Comparison of ENCODE assay signal across 28 cellular contexts in the genomic region with DNA sequence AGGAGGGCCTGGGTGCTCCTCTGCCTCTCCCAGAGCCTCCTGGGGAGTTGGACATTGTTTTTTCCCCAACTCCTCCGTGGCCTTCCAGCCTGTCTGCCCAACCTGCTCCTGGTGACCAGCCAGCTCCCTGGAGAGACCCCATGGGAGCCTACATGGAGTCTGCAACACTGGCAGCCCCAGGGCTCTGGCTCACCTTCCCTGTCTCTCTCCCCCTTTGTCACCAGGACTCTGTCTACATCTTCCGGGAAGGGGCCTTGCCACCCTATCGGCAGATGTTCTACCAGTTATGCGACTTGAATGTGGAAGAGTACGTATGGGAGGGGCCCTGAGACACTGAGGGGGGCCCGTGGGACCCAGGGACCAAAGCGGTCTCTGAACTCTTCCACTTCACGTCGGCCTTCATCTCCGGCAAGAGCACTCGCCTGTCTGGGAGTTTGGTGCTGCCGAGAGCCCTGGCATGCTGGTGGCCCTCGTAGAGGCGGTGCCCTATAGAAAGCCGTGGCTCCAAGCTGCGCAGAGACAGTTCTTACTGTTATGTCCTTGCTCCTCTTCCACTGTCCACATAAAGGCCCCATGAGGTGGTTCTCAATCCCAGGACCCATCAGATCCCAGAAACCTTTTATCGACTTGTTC. TPM values are rescaled to one million over a fixed set of nuclear protein-coding genes. Genes with fewer than 3 reads are reported as not detected.
A peak's percentile ranks its signal among the peaks of the same experiment; 100 is the strongest.
DNase-seq lines count a peak whose midpoint lies in the region; ATAC-seq, FAIRE-seq and TF ChIP-seq lines count a peak whose summit lies in the region.
"Had no signal": no experiment of that assay in that cellular context is flagged by ENCODE, and none has a peak within 500 bp of the region (broad histone marks: within the 10 kb centered on the region; RNA-seq: fewer than 3 reads in every experiment).

No MANE protein-coding gene starts in this region.

- H3K4me1 Mint-ChIP-seq in activated naive CD8-positive, alpha-beta T cell treated with anti-CD3 and anti-CD28 coated beads, Interleukin-2, amount 10 ng/mL, durations not matched to agents 7 days and 5 days = peaks cover 36% of the 10 kb centered on the region
- H3K4me1 Mint-ChIP-seq in activated naive CD8-positive, alpha-beta T cell treated with anti-CD3 and anti-CD28 coated beads for 36 hours = peaks cover 33% of the 10 kb centered on the region
- peaks cover 7% of the 10 kb centered on the region for H3K4me1 Mint-ChIP-seq in astrocyte (ENCODE audit: low read depth, unreplicated experiment)

- no peak overlapping the region for H3K4me3 ChIP-seq in HL-60 (replicated peaks; ENCODE audit: insufficient read depth, low read length)
- no peak overlapping the region for H3K4me3 ChIP-seq in astrocyte (ENCODE audit: insufficient read depth, low read depth, low read length)
- H3K4me3 ChIP-seq in pancreas = no peak overlapping the region
- H3K4me3 ChIP-seq: gastrocnemius medialis, GM23248, psoas muscle had no signal

- FAIRE-seq in astrocyte (lab: Jason Lieb, UNC) (no peak), pancreas (lab: Jason Lieb, UNC) (no peak)
- FAIRE-seq: D721Med had no signal

- H3K79me2 ChIP-seq in astrocyte (ENCODE audit: insufficient read depth, low read length) = no peaks in the 10 kb centered on the region

- H3K27ac Mint-ChIP-seq in activated naive CD8-positive, alpha-beta T cell treated with anti-CD3 and anti-CD28 coated beads, Interleukin-2, amount 10 ng/mL, durations not matched to agents 7 days and 5 days = peak overlapping the region; percentile 51
- no peak overlapping the region for H3K27ac Mint-ChIP-seq in activated naive CD8-positive, alpha-beta T cell treated with anti-CD3 and anti-CD28 coated beads for 36 hours
- H3K27ac Mint-ChIP-seq in astrocyte (ENCODE audit: unreplicated experiment) = peak overlapping the region; percentile 41
- H3K27ac Mint-ChIP-seq: stimulated activated naive B cell treated with anti-CD40 and anti-IgM and Interleukin-4, amounts not matched to agents 10 μg/mL and 1 μg/mL and 100 μg/mL, for 72 hours had no signal

- no peak overlapping the region for H2AFZ ChIP-seq in astrocyte (ENCODE audit: low read depth, low read length)
- H2AFZ ChIP-seq: GM23248 had no signal

- H3K9me3 ChIP-seq in astrocyte (ENCODE audit: insufficient read depth, low read depth, low read length) = no peaks in the 10 kb centered on the region
- H3K9me3 ChIP-seq in pancreas = no peaks in the 10 kb centered on the region
- H3K9me3 ChIP-seq: gastrocnemius medialis, psoas muscle had no signal

- POLR2A ChIA-PET in activated naive CD8-positive, alpha-beta T cell treated with anti-CD3 and anti-CD28 coated beads, Interleukin-2, amount 10 ng/mL, durations not matched to agents 7 days and 5 days (lab: Charles Lee) = interaction anchor here (0.8 to 5.2 kb wide), 2 partner anchors 24 to 292 kb away, joined by 3 to 41 read pairs; a partner anchor contains a TSS

- ATAC-seq in activated naive CD8-positive, alpha-beta T cell treated with anti-CD3 and anti-CD28 coated beads, Interleukin-2, amount 10 ng/mL, durations not matched to agents 7 days and 5 days (ENCODE audit: low read depth) = no peak
- no peak for ATAC-seq in pancreas
- ATAC-seq: PC-3; stimulated activated naive B cell treated with anti-CD40 and anti-IgM and Interleukin-4, amounts not matched to agents 10 μg/mL and 1 μg/mL and 100 μg/mL, for 72 hours had no signal

- no peak for DNase-seq in activated naive CD8-positive, alpha-beta T cell treated with anti-CD3 and anti-CD28 coated beads, Interleukin-2, amount 10 ng/mL, durations not matched to agents 7 days and 5 days
- DNase-seq in activated naive CD8-positive, alpha-beta T cell treated with anti-CD3 and anti-CD28 coated beads for 36 hours = no peak
- DNase-seq in HL-60 (ENCODE audit: low read depth in 1 of 2, low spot score in 1 of 2) (no peak), astrocyte (ENCODE audit: low read depth) (no peak), pancreas (peak in 1 of 6 donors; percentile 26), DMS 273 treated with DMSO at 0.1 percent for 48 hours (lab: John Stamatoyannopoulos, UW) (no peak), DMS153 (lab: John Stamatoyannopoulos, UW) (no peak)
- DNase-seq: activated CD4-positive, alpha-beta T cell treated with anti-CD3 and anti-CD28 coated beads, Interleukin-2, amount 50 U/mL, for 48 hours; central memory CD4-positive, alpha-beta T cell; dermis blood vessel endothelial cell; EL; gastrocnemius medialis; GM23248; hippocampal formation; mesendoderm; NCI-H1048; NCI-H187; NCI-H2171 treated with DMSO at 0.1 percent for 48 hours; NCI-H526; NK-92 treated with Interleukin-12 subunit alpha and Interleukin-12 subunit beta, amount 100 ng/mL, for 24 hours; PC-3; psoas muscle; stimulated activated CD4-positive, alpha-beta T cell treated with anti-CD3 and anti-CD28 coated beads, Interleukin-4, amount 100 ng/mL, for 4 hours; stimulated activated naive B cell treated with anti-CD40 and anti-IgM and Interleukin-4, amounts not matched to agents 10 μg/mL and 1 μg/mL and 100 μg/mL, for 72 hours; T1000; WERI-Rb-1 had no signal

- H3K9me3 Mint-ChIP-seq in activated naive CD8-positive, alpha-beta T cell treated with anti-CD3 and anti-CD28 coated beads, Interleukin-2, amount 10 ng/mL, durations not matched to agents 7 days and 5 days = no peaks in the 10 kb centered on the region
- H3K9me3 Mint-ChIP-seq in activated naive CD8-positive, alpha-beta T cell treated with anti-CD3 and anti-CD28 coated beads for 36 hours = no peaks in the 10 kb centered on the region
- H3K9me3 Mint-ChIP-seq in astrocyte (ENCODE audit: unreplicated experiment) = no peaks in the 10 kb centered on the region
- H3K9me3 Mint-ChIP-seq: stimulated activated naive B cell treated with anti-CD40 and anti-IgM and Interleukin-4, amounts not matched to agents 10 μg/mL and 1 μg/mL and 100 μg/mL, for 72 hours had no signal

- WGBS in pancreas, 2 donors = 88 to 91% methylated on average over 17 of the region's 17 CpGs

- H3K9ac ChIP-seq in astrocyte (ENCODE audit: low read length) = no peak overlapping the region
- H3K9ac ChIP-seq: GM23248 had no signal

- no peak overlapping the region for H3K4me3 Mint-ChIP-seq in activated naive CD8-positive, alpha-beta T cell treated with anti-CD3 and anti-CD28 coated beads, Interleukin-2, amount 10 ng/mL, durations not matched to agents 7 days and 5 days
- H3K4me3 Mint-ChIP-seq in activated naive CD8-positive, alpha-beta T cell treated with anti-CD3 and anti-CD28 coated beads for 36 hours = no peak overlapping the region
- H3K4me3 Mint-ChIP-seq in astrocyte (ENCODE audit: unreplicated experiment) = no peak overlapping the region
- H3K4me3 Mint-ChIP-seq: stimulated activated naive B cell treated with anti-CD40 and anti-IgM and Interleukin-4, amounts not matched to agents 10 μg/mL and 1 μg/mL and 100 μg/mL, for 72 hours had no signal

- no peak for TF ChIP-seq CTCF in HL-60 (IDR thresholded peaks at IDR 0.05; ENCODE audit: insufficient read depth, low read length)
- TF ChIP-seq CTCF in astrocyte (IDR thresholded peaks at IDR 0.05; ENCODE audit: insufficient read depth, low read depth, low read length) = no peak
- no peak for TF ChIP-seq CTCF in pancreas (IDR thresholded peaks at IDR 0.05)

- H3K27me3 Mint-ChIP-seq in activated naive CD8-positive, alpha-beta T cell treated with anti-CD3 and anti-CD28 coated beads, Interleukin-2, amount 10 ng/mL, durations not matched to agents 7 days and 5 days = no peaks in the 10 kb centered on the region
- no peaks in the 10 kb centered on the region for H3K27me3 Mint-ChIP-seq in activated naive CD8-positive, alpha-beta T cell treated with anti-CD3 and anti-CD28 coated beads for 36 hours
- H3K27me3 Mint-ChIP-seq in astrocyte (ENCODE audit: low read depth, unreplicated experiment) = no peaks in the 10 kb centered on the region
- H3K27me3 Mint-ChIP-seq: stimulated activated naive B cell treated with anti-CD40 and anti-IgM and Interleukin-4, amounts not matched to agents 10 μg/mL and 1 μg/mL and 100 μg/mL, for 72 hours had no signal

- H3K4me2 ChIP-seq in astrocyte (ENCODE audit: low read length) = no peak overlapping the region

- H3K27me3 ChIP-seq in HL-60 (ENCODE audit: insufficient read depth, poor library complexity, severe bottlenecking) (no peaks in the 10 kb centered on the region), astrocyte (ENCODE audit: insufficient read depth, low read length) (no peaks in the 10 kb centered on the region), pancreas (no peaks in the 10 kb centered on the region)
- H3K27me3 ChIP-seq: gastrocnemius medialis had no signal

- H3K27ac ChIP-seq in HL-60 (replicated peaks) (peak overlapping the region; percentile 17), astrocyte (ENCODE audit: low read depth, low read length) (no peak overlapping the region), pancreas (peak overlapping the region in 3 of 4 donors; percentile 65 to 79 (median 68))
- H3K27ac ChIP-seq: C4-2B, gastrocnemius medialis, GM23248, WERI-Rb-1 had no signal

- peaks cover 12% of the 10 kb centered on the region for H4K20me1 ChIP-seq in astrocyte (ENCODE audit: insufficient read depth, low read length)

- H3K4me1 ChIP-seq in astrocyte (ENCODE audit: insufficient read depth, low read length) = no peaks in the 10 kb centered on the region
- peaks cover 25 to 73% (median 55%) of the 10 kb centered on the region in 3 donors for H3K4me1 ChIP-seq in pancreas

- H3K36me3 ChIP-seq in astrocyte (ENCODE audit: insufficient read depth, low read length) = peaks cover 12% of the 10 kb centered on the region
- H3K36me3 ChIP-seq in pancreas = peaks cover 0 to 21% (median 5%) of the 10 kb centered on the region in 3 donors

- intact Hi-C loops in pancreas (cut with DNase I) = no loop called here

- peaks cover 7% of the 10 kb centered on the region for H3K36me3 Mint-ChIP-seq in activated naive CD8-positive, alpha-beta T cell treated with anti-CD3 and anti-CD28 coated beads, Interleukin-2, amount 10 ng/mL, durations not matched to agents 7 days and 5 days
- H3K36me3 Mint-ChIP-seq in activated naive CD8-positive, alpha-beta T cell treated with anti-CD3 and anti-CD28 coated beads for 36 hours = peaks cover 29% of the 10 kb centered on the region
- H3K36me3 Mint-ChIP-seq in astrocyte (ENCODE audit: low read depth, unreplicated experiment) = peaks cover 23% of the 10 kb centered on the region

RNA-seq across cellular contexts. Expression of a gene that starts 5.9 kb away (rescaled TPM):
- 1 to 10 TPM; 1.4 to 2.3 TPM for total RNA-seq in activated naive CD8-positive, alpha-beta T cell treated with anti-CD3 and anti-CD28 coated beads, Interleukin-2, amount 10 ng/mL, durations not matched to agents 7 days and 5 days
- total RNA-seq in activated naive CD8-positive, alpha-beta T cell treated with anti-CD3 and anti-CD28 coated beads for 36 hours = 1 to 10 TPM; 2.3 to 2.8 TPM
- total RNA-seq in astrocyte (2.3 and 3.4 TPM in 2 replicates), pancreas (over 10,000 TPM; 11,290 to 24,413 (median 19,239) TPM)
- polyA plus RNA-seq in pancreas = 1,000 to 10,000 TPM; 2,560 to 4,565 TPM
- polyA plus RNA-seq: GM23248 had no signal

RNA-seq across cellular contexts. Expression of a gene that starts 25.1 kb away (rescaled TPM):
- total RNA-seq in activated naive CD8-positive, alpha-beta T cell treated with anti-CD3 and anti-CD28 coated beads, Interleukin-2, amount 10 ng/mL, durations not matched to agents 7 days and 5 days = 10 to 100 TPM; 86.4 to 97.5 TPM
- total RNA-seq in activated naive CD8-positive, alpha-beta T cell treated with anti-CD3 and anti-CD28 coated beads for 36 hours = 10 to 100 TPM; 85.4 to 90.2 TPM
- total RNA-seq in astrocyte (46.4 and 49.9 TPM in 2 replicates), pancreas (10 to 100 TPM; 17.4 to 33.0 (median 23.2) TPM)
- polyA plus RNA-seq in pancreas = 10 to 100 TPM; 67.2 to 68.5 TPM

Comparison
In these comparisons a context has a peak if more than half of its experiments do, and no peak if none do; other contexts are left out.
1. RNA of a gene that starts 5.9 kb away (total RNA-seq): 11,290 to 24,413 TPM in pancreas; 2.3 to 3.4 TPM in astrocyte, 2.3 to 2.8 TPM in activated naive CD8-positive, alpha-beta T cell treated with anti-CD3 and anti-CD28 coated beads for 36 hours and 1.4 to 2.3 TPM in activated naive CD8-positive, alpha-beta T cell treated with anti-CD3 and anti-CD28 coated beads, Interleukin-2, amount 10 ng/mL, durations not matched to agents 7 days and 5 days; every median in the first group is over 1,000 times any median in the second.